In the genomic region with DNA sequence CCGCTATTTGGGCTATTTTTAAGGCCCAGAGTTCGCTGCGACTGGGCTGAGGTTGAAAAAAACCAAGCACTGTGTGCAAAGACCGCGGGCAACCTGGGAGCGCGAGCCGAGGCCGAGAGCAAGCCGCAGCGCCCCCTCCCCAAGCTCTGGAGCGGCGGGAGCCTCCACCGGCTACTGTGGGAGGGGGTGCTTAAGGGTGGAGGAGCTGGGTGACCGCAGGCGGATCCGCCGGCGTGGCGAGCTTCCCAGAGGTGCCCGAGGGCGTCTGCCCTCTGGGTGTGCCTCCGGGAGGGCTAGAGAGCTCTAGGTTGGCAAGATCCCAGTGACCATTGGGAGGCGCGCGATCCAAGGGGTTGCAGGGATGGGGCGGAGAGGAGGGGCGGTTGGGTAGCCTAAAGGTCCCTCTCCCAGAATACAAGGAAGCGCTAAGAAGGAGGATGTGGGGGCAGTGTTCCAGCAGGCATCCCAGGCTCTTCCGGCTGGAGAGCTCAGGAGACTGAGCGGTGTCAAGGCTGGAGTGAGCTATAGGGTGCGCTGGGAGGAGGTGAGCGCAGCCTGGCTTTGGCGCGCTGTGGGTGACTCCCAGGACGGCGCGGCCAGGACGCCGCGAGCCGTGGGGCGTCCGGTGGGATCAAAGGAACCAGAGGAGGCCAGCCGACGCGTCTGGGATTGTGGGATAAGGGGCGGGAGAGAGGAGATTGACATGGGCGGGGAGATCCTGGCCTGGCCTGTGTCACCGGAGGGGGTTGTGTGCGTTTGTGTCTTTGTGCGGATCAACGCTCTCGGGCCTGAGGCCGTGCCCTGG, we compare ENCODE assay signal across 11 cellular contexts. TPM values are rescaled to one million over a fixed set of nuclear protein-coding genes. Genes with fewer than 3 reads are reported as not detected.
DNase-seq lines count a peak whose midpoint lies in the region; ATAC-seq lines count a peak whose summit lies in the region.
"Had no signal": no experiment of that assay in that cellular context is flagged by ENCODE, and none has a peak within 500 bp of the region (broad histone marks: within the 10 kb centered on the region; RNA-seq: fewer than 3 reads in every experiment).

No MANE protein-coding gene starts in this region.

- intact Hi-C loops in posterior vena cava (cut with DNase I) = no loop called here

- H3K27me3 Mint-ChIP-seq in activated CD4-positive, alpha-beta T cell treated with anti-CD3 and anti-CD28 coated beads, Interleukin-2, amount 10 ng/mL, durations not matched to agents 7 days and 5 days = peaks cover 96% of the 10 kb centered on the region

- CTCF ChIA-PET in activated CD4-positive, alpha-beta T cell treated with anti-CD3 and anti-CD28 coated beads, Interleukin-2, amount 10 ng/mL, durations not matched to agents 7 days and 5 days (lab: Charles Lee) = interaction anchor here (1.0 to 1.3 kb wide), 3 partner anchors 10 to 11 kb away, joined by 3 to 4 read pairs (median 3); partner anchors contain the start of gene DLX6

- ATAC-seq in stimulated activated effector memory CD8-positive, alpha-beta T cell treated with anti-CD3 and anti-CD28 coated beads, Interleukin-12 subunit alpha, Interleukin-12 subunit beta, amount 100 ng/mL, for 72 hours = peak; percentile 42
- no peak for ATAC-seq in HG02763 (IDR thresholded peaks at IDR 0.05; ENCODE audit: unreplicated experiment)
- ATAC-seq: T-helper 17 cell had no signal

- POLR2A ChIA-PET in activated CD4-positive, alpha-beta T cell treated with anti-CD3 and anti-CD28 coated beads, Interleukin-2, amount 10 ng/mL, durations not matched to agents 7 days and 5 days (lab: Charles Lee) = no interaction called here

- H3K4me3 Mint-ChIP-seq in activated CD4-positive, alpha-beta T cell treated with anti-CD3 and anti-CD28 coated beads, Interleukin-2, amount 10 ng/mL, durations not matched to agents 7 days and 5 days = no peak overlapping the region
- H3K4me3 Mint-ChIP-seq in stimulated activated effector memory CD8-positive, alpha-beta T cell treated with anti-CD3 and anti-CD28 coated beads, Interleukin-12 subunit alpha, Interleukin-12 subunit beta, amount 100 ng/mL, for 72 hours = no peak overlapping the region
- H3K4me3 Mint-ChIP-seq: activated naive CD8-positive, alpha-beta T cell; T-helper 17 cell had no signal

- no peak for DNase-seq in activated CD4-positive, alpha-beta T cell treated with anti-CD3 and anti-CD28 coated beads, Interleukin-2, amount 10 ng/mL, durations not matched to agents 7 days and 5 days
- DNase-seq in activated CD4-positive, alpha-beta T cell treated with anti-CD3 and anti-CD28 coated beads, Interleukin-2, amount 50 U/mL, for 48 hours = no peak
- DNase-seq in NCI-H69 (lab: John Stamatoyannopoulos, UW) = peak; percentile 99
- DNase-seq in fibroblast of peridontal ligament (ENCODE audit: extremely low read depth) = peak; percentile 76
- peak in 1 of 2 donors; percentile 42 for DNase-seq in stimulated activated effector memory CD8-positive, alpha-beta T cell treated with anti-CD3 and anti-CD28 coated beads, Interleukin-12 subunit alpha, Interleukin-12 subunit beta, amount 100 ng/mL, for 72 hours (ENCODE audit: low spot score in 2 of 2)
- no peak for DNase-seq in stimulated activated CD4-positive, alpha-beta T cell treated with anti-CD3 and anti-CD28 coated beads, Interleukin-2, amount 100 ng/mL, for 24 hours
- DNase-seq in posterior vena cava (ENCODE audit: low spot score) = no peak
- DNase-seq: T-helper 17 cell had no signal

- H3K36me3 Mint-ChIP-seq in activated CD4-positive, alpha-beta T cell treated with anti-CD3 and anti-CD28 coated beads, Interleukin-2, amount 10 ng/mL, durations not matched to agents 7 days and 5 days (ENCODE audit: low read depth) = peaks cover 9% of the 10 kb centered on the region
- no peaks in the 10 kb centered on the region for H3K36me3 Mint-ChIP-seq in stimulated activated effector memory CD8-positive, alpha-beta T cell treated with anti-CD3 and anti-CD28 coated beads, Interleukin-12 subunit alpha, Interleukin-12 subunit beta, amount 100 ng/mL, for 72 hours
- H3K36me3 Mint-ChIP-seq: activated naive CD8-positive, alpha-beta T cell had no signal

- no peaks in the 10 kb centered on the region for H3K9me3 Mint-ChIP-seq in activated CD4-positive, alpha-beta T cell treated with anti-CD3 and anti-CD28 coated beads, Interleukin-2, amount 10 ng/mL, durations not matched to agents 7 days and 5 days
- peaks cover under 1% of the 10 kb centered on the region for H3K9me3 Mint-ChIP-seq in stimulated activated effector memory CD8-positive, alpha-beta T cell treated with anti-CD3 and anti-CD28 coated beads, Interleukin-12 subunit alpha, Interleukin-12 subunit beta, amount 100 ng/mL, for 72 hours

- peak overlapping the region; percentile 41 for H3K27ac Mint-ChIP-seq in activated CD4-positive, alpha-beta T cell treated with anti-CD3 and anti-CD28 coated beads, Interleukin-2, amount 10 ng/mL, durations not matched to agents 7 days and 5 days
- no peak overlapping the region for H3K27ac Mint-ChIP-seq in stimulated activated effector memory CD8-positive, alpha-beta T cell treated with anti-CD3 and anti-CD28 coated beads, Interleukin-12 subunit alpha, Interleukin-12 subunit beta, amount 100 ng/mL, for 72 hours
- H3K27ac Mint-ChIP-seq: activated naive CD8-positive, alpha-beta T cell; T-helper 17 cell had no signal

- H3K4me1 Mint-ChIP-seq in activated CD4-positive, alpha-beta T cell treated with anti-CD3 and anti-CD28 coated beads, Interleukin-2, amount 10 ng/mL, durations not matched to agents 7 days and 5 days = no peaks in the 10 kb centered on the region
- peaks cover 6% of the 10 kb centered on the region for H3K4me1 Mint-ChIP-seq in stimulated activated effector memory CD8-positive, alpha-beta T cell treated with anti-CD3 and anti-CD28 coated beads, Interleukin-12 subunit alpha, Interleukin-12 subunit beta, amount 100 ng/mL, for 72 hours

RNA-seq across cellular contexts. Expression of gene DLX5, which starts 8.0 kb away (rescaled TPM):
- total RNA-seq in activated CD4-positive, alpha-beta T cell treated with anti-CD3 and anti-CD28 coated beads, Interleukin-2, amount 10 ng/mL, durations not matched to agents 7 days and 5 days = not detected
- total RNA-seq in posterior vena cava = 1 to 10 TPM; 4.8 to 4.9 TPM
- total RNA-seq: glomerular endothelial cell, T-helper 17 cell had no signal

RNA-seq across cellular contexts. Expression of gene DLX6, which starts 11.2 kb away (rescaled TPM):
- not detected for total RNA-seq in activated CD4-positive, alpha-beta T cell treated with anti-CD3 and anti-CD28 coated beads, Interleukin-2, amount 10 ng/mL, durations not matched to agents 7 days and 5 days
- total RNA-seq in posterior vena cava = 1 to 10 TPM; 1.5 to 2.0 TPM
- total RNA-seq: glomerular endothelial cell, T-helper 17 cell had no signal

Comparison
In these comparisons a context has a peak if more than half of its experiments do, and no peak if none do; other contexts are left out.
1. DNase-seq: peak in NCI-H69 (single experiment) and fibroblast of peridontal ligament (single experiment); none in activated CD4-positive, alpha-beta T cell treated with anti-CD3 and anti-CD28 coated beads, Interleukin-2, amount 10 ng/mL, durations not matched to agents 7 days and 5 days (single experiment), activated CD4-positive, alpha-beta T cell treated with anti-CD3 and anti-CD28 coated beads, Interleukin-2, amount 50 U/mL, for 48 hours (0 of 2), stimulated activated CD4-positive, alpha-beta T cell treated with anti-CD3 and anti-CD28 coated beads, Interleukin-2, amount 100 ng/mL, for 24 hours (0 of 2) and posterior vena cava (single experiment).
2. RNA of gene DLX5, which starts 8.0 kb away (total RNA-seq): 4.8 to 4.9 TPM in posterior vena cava; not detected in activated CD4-positive, alpha-beta T cell treated with anti-CD3 and anti-CD28 coated beads, Interleukin-2, amount 10 ng/mL, durations not matched to agents 7 days and 5 days; every median in the first group is over 4 times any median in the second.